Comparison of ENCODE assay signal across 9 cellular contexts in genomic region chr19:19342086-19343015, GRCh38. TPM values are rescaled to one million over a fixed set of nuclear protein-coding genes. Genes with fewer than 3 reads are reported as not detected.
A peak's percentile ranks its signal among the peaks of the same experiment; 100 is the strongest.
DNase-seq lines count a peak whose midpoint lies in the region; ATAC-seq, FAIRE-seq and TF ChIP-seq lines count a peak whose summit lies in the region.
"Had no signal": no experiment of that assay in that cellular context is flagged by ENCODE, and none has a peak within 500 bp of the region (broad histone marks: within the 10 kb centered on the region; RNA-seq: fewer than 3 reads in every experiment).

No MANE protein-coding gene starts in this region.

- TF ChIP-seq RAD21 in GM12878 (IDR thresholded peaks at IDR 0.05; ENCODE audit: insufficient read depth, low read depth, low read length), result peak; percentile 42

- ATAC-seq in GM12878 (peak; percentile 95), HG03439 (IDR thresholded peaks at IDR 0.05; ENCODE audit: unreplicated experiment) (no peak), GM21360 (IDR thresholded peaks at IDR 0.05; ENCODE audit: unreplicated experiment) (no peak)

- no peaks in the 10 kb centered on the region for H4K20me1 ChIP-seq in GM12878 (ENCODE audit: control insufficient read depth, insufficient read depth)

- POLR2A ChIA-PET in GM12878 (lab: Charles Lee), result no interaction called here

- H3K36me3 ChIP-seq in GM12878 (ENCODE audit: control insufficient read depth in 2 of 2, insufficient read depth in 2 of 2, low read length in 1 of 2), result peaks cover 6 to 42% of the 10 kb centered on the region in 2 experiments; a peak in 3 of 4 replicates
- H3K36me3 ChIP-seq in transverse colon, result peaks cover 0 to 67% (median 24%) of the 10 kb centered on the region in 4 donors

- no peaks in the 10 kb centered on the region for H3K27me3 ChIP-seq in GM12878 (replicated peaks in 1 of 2; ENCODE audit: control insufficient read depth in 2 of 2, insufficient read depth in 2 of 2, low read length in 1 of 2)
- no peaks in the 10 kb centered on the region for H3K27me3 ChIP-seq in transverse colon

- no peak overlapping the region for H2AFZ ChIP-seq in GM12878 (ENCODE audit: control insufficient read depth, low read depth, low read length)

- SMC1A ChIA-PET in GM12878 (lab: Charles Lee; ENCODE audit: uncharacterized antibody, unreplicated experiment), result no interaction called here

- H3K9me3 ChIP-seq in GM12878 (replicated peaks; ENCODE audit: control insufficient read depth, insufficient read depth, low read length), result no peaks in the 10 kb centered on the region
- no peaks in the 10 kb centered on the region for H3K9me3 ChIP-seq in transverse colon

- peak; percentile 51 for TF ChIP-seq POLR2A in GM12878 (IDR thresholded peaks at IDR 0.05; ENCODE audit: low read depth, low read length)
- TF ChIP-seq POLR2A in transverse colon (IDR thresholded peaks at IDR 0.05), result no peak

- WGBS in GM12878 (ENCODE audit: insufficient coverage, insufficient replicate concordance, low lambda C conversion rate, missing lambda C conversion rate), result 68% methylated on average over 25 of the region's 28 CpGs
- 66% methylated on average over 22 of the region's 28 CpGs; no CpG with 5 or more reads in 1 of the 2 donors for WGBS in transverse colon (ENCODE audit: low coverage in 1 of 2), 2 donors

- CTCF ChIA-PET in GM12878 (lab: Yijun Ruan, JAX), result interaction anchor here (0.6 to 1.6 kb wide), 9 partner anchors 14 to 287 kb away, joined by 3 to 5 read pairs (median 3); partner anchors contain the start of gene GATAD2A

- H3K27ac ChIP-seq in GM12878 (ENCODE audit: control insufficient read depth, insufficient read depth), result no peak overlapping the region
- H3K27ac ChIP-seq in transverse colon, result no peak overlapping the region

- no TSS peak for BruUV-seq in GM12878 (replicated peaks; lab: Mats Ljungman, UMichigan)

- TF ChIP-seq CTCF in GM13976 (IDR thresholded peaks at IDR 0.05; ENCODE audit: borderline replicate concordance, control extremely low read depth, extremely low read depth, insufficient read depth, missing control alignments) (no peak), GM12878 (IDR thresholded peaks at IDR 0.05 in 2 of 3, conservative IDR thresholded peaks at IDR 0.05 in 1 of 3; ENCODE audit: control insufficient read depth in 2 of 3, extremely low read depth in 1 of 3, insufficient read depth in 1 of 3, low read depth in 3 of 3, low read length in 3 of 3) (peak; percentile 53 to 86 (median 72)), transverse colon (IDR thresholded peaks at IDR 0.05) (peak; percentile 73 to 86 (median 81))

- TF ChIP-seq EP300 in GM12878 (IDR thresholded peaks at IDR 0.05; ENCODE audit: borderline replicate concordance in 1 of 2, control insufficient read depth in 1 of 2, low read depth in 2 of 2, low read length in 2 of 2) (no peak), transverse colon (IDR thresholded peaks at IDR 0.05; ENCODE audit: low read depth) (no peak)

- H3K9ac ChIP-seq in GM12878 (ENCODE audit: control insufficient read depth, insufficient read depth, low read length), result no peak overlapping the region

- in situ Hi-C loops in ACHN (cut with HindIII; ENCODE audit: low pct_ligation_motif_present, low pct_unique_long_range_greater_than_20kb, low sequenced_read_pairs) (no loop called here), GM13976 (cut with MboI; ENCODE audit: low sequenced_read_pairs, unreplicated experiment) (no loop called here), GM12878 (cut with MboI) (no loop called here), transverse colon (cut with MboI; ENCODE audit: low pct_ligation_motif_present in 1 of 4, low pct_unique_long_range_greater_than_20kb in 1 of 4, low sequenced_read_pairs in 3 of 4) (no loop called here)

- no peaks in the 10 kb centered on the region for H3K4me1 ChIP-seq in GM12878 (ENCODE audit: control insufficient read depth, insufficient read depth, low read length)
- no peaks in the 10 kb centered on the region for H3K4me1 ChIP-seq in transverse colon

- FAIRE-seq in GM12878 (lab: Jason Lieb, UNC), result no peak
- FAIRE-seq: endometrium had no signal

- H3K4me2 ChIP-seq in GM12878 (ENCODE audit: control insufficient read depth, insufficient read depth), result no peak overlapping the region

- RAD21 ChIA-PET in GM12878 (lab: Charles Lee; ENCODE audit: unreplicated experiment), result no interaction called here

- intact Hi-C loops in GM12878 (cut with micrococcal nuclease; ENCODE audit: unreplicated experiment), result no loop called here
- intact Hi-C loops in transverse colon (cut with DNase I; ENCODE audit: low total_unique reads), result no loop called here

- no peaks in the 10 kb centered on the region for H3K79me2 ChIP-seq in GM12878 (ENCODE audit: control insufficient read depth, insufficient read depth, low read length)

- no peak overlapping the region for H3K4me3 ChIP-seq in GM12878
- H3K4me3 ChIP-seq in transverse colon, result no peak overlapping the region

- DNase-seq in ACHN (peak; percentile 25), GM13976 (ENCODE audit: low spot score) (peak; percentile 72), NCI-H510A treated with DMSO at 0.1 percent for 48 hours (lab: John Stamatoyannopoulos, UW) (peak; percentile 64), GM12878 (ENCODE audit: low read depth, low spot score) (no peak), islet precursor cell (peak; percentile 90), transverse colon (peak; percentile 65)

TF ChIP-seq in GM12878, 131 proteins besides CTCF, POLR2A, EP300 and RAD21:
- TF ChIP-seq NR2F1 (conservative IDR thresholded peaks at IDR 0.05) (0 out of 2 replicates have a peak, but pooled peaks have one; percentile 23), BHLHE40 (IDR thresholded peaks at IDR 0.05; ENCODE audit: borderline replicate concordance in 1 of 2, low read depth in 2 of 2, low read length in 1 of 2) (peak in 1 of 2 experiments; percentile 24; a peak in 1 of 4 replicates), SKIL (IDR thresholded peaks at IDR 0.05; ENCODE audit: low read depth, poor library complexity, severe bottlenecking) (no peak)

RNA-seq across cellular contexts. Expression of gene MAU2, which starts 21.7 kb away (rescaled TPM):
- 165 and 196 TPM in 2 replicates for total RNA-seq in GM12878 (2013; cell fraction: nucleolus; rRNA removed)
- total RNA-seq in GM12878 (2014; rRNA removed), result 21.5 and 25.5 TPM in 2 replicates
- 15.4 and 15.7 TPM in 2 replicates for total RNA-seq in GM12878 (2014; rRNA removed; fragmentation: Illumina TruSeq; extraction: Trizol)
- 37.3 and 47.2 TPM in 2 replicates for total RNA-seq in GM12878 (2021)
- 11.5 TPM for polyA plus RNA-seq in GM12878 (2011; ENCODE audit: low read depth)
- 10.9 and 22.7 TPM in 2 replicates for polyA plus RNA-seq in GM12878 (2011; rRNA removed)
- polyA plus RNA-seq in GM12878 (2011; cell fraction: cytosol; rRNA removed), result 21.2 and 28.7 TPM in 2 replicates
- polyA plus RNA-seq in GM12878 (2011; cell fraction: nucleus; rRNA removed), result 107 and 142 TPM in 2 replicates
- polyA plus RNA-seq in GM12878 (2012), result 21.4 and 28.2 TPM in 2 replicates
- 7.0 and 16.2 TPM in 2 replicates for polyA plus RNA-seq in GM12878 (2014; fragmentation: Illumina TruSeq; extraction: Trizol)
- polyA plus RNA-seq in GM12878 (2014; fragmentation: Nextera tagmentation; extraction: Ambion mirVana), result 1 to 10 TPM; 1.8 to 2.9 TPM
- polyA plus RNA-seq in GM12878 (2014; rRNA removed), result 32.2 and 42.7 TPM in 2 replicates
- 10 to 100 TPM; 21.6 to 25.8 TPM for polyA plus RNA-seq in GM12878 (2016; fragmentation: Nextera tagmentation; extraction: Ambion mirVana)
- polyA minus RNA-seq in GM12878 (2011; rRNA and poly(A)+ RNA removed), result 47.0 and 85.3 TPM in 2 replicates
- polyA minus RNA-seq in GM12878 (2011; cell fraction: cytosol; rRNA and poly(A)+ RNA removed), result 21.1 and 28.3 TPM in 2 replicates
- 49.1 and 73.1 TPM in 2 replicates for polyA minus RNA-seq in GM12878 (2011; cell fraction: nucleus; rRNA and poly(A)+ RNA removed)
- total RNA-seq in transverse colon, result 100 to 1,000 TPM in 1 of 4 donors, 10 to 100 TPM in 3; 59.1 to 214 (median 79.2) TPM

RNA-seq across cellular contexts. Expression of gene SUGP1, which starts 22.0 kb away (rescaled TPM):
- 70.1 and 78.7 TPM in 2 replicates for total RNA-seq in GM12878 (2013; cell fraction: nucleolus; rRNA removed)
- total RNA-seq in GM12878 (2014; rRNA removed) (28.5 and 38.4 TPM in 2 replicates), GM12878 (2014; rRNA removed; fragmentation: Illumina TruSeq; extraction: Trizol) (27.9 and 28.8 TPM in 2 replicates), GM12878 (2021) (53.9 and 62.4 TPM in 2 replicates), transverse colon (100 to 1,000 TPM in 1 of 4 donors, 10 to 100 TPM in 3; 31.1 to 118 (median 66.5) TPM)
- 11.5 TPM for polyA plus RNA-seq in GM12878 (2011; ENCODE audit: low read depth)
- polyA plus RNA-seq in GM12878 (2011; rRNA removed) (28.4 and 38.4 TPM in 2 replicates), GM12878 (2014; fragmentation: Illumina TruSeq; extraction: Trizol) (19.8 and 37.7 TPM in 2 replicates), GM12878 (2014; fragmentation: Nextera tagmentation; extraction: Ambion mirVana) (1 to 10 TPM; 1.6 to 3.6 TPM), GM12878 (2014; rRNA removed) (51.4 and 55.6 TPM in 2 replicates), GM12878 (2016; fragmentation: Nextera tagmentation; extraction: Ambion mirVana) (10 to 100 TPM; 64.8 to 70.2 TPM)
- 24.9 and 42.6 TPM in 2 replicates for polyA plus RNA-seq in GM12878 (2011; cell fraction: cytosol; rRNA removed)
- polyA plus RNA-seq in GM12878 (2011; cell fraction: nucleus; rRNA removed), result 136 and 149 TPM in 2 replicates
- polyA plus RNA-seq in GM12878 (2012), result 34.0 and 44.2 TPM in 2 replicates
- 21.7 and 31.6 TPM in 2 replicates for polyA minus RNA-seq in GM12878 (2011; rRNA and poly(A)+ RNA removed)
- polyA minus RNA-seq in GM12878 (2011; cell fraction: cytosol; rRNA and poly(A)+ RNA removed), result 9.2 and 16.0 TPM in 2 replicates
- 23.1 and 37.2 TPM in 2 replicates for polyA minus RNA-seq in GM12878 (2011; cell fraction: nucleus; rRNA and poly(A)+ RNA removed)
